ENCODE assay signal across 1 cellular context in genomic region chr7:38632411-38632810, GRCh38.
TF ChIP-seq lines count a peak whose summit lies in the region.

No MANE protein-coding gene starts in this region.

TF ChIP-seq in WTC11, 78 proteins besides CTCF, POLR2A, EP300 and RAD21:
- TF ChIP-seq ZMAT4 (CRISPR knock-in tag; IDR thresholded peaks at IDR 0.05): no peak
- TF ChIP-seq KAT7 (CRISPR knock-in tag; IDR thresholded peaks at IDR 0.05; ENCODE audit: borderline replicate concordance): no peak
- no peak for TF ChIP-seq PRRX2 (CRISPR knock-in tag; IDR thresholded peaks at IDR 0.05)
- no peak for TF ChIP-seq ZNF423 (CRISPR knock-in tag; IDR thresholded peaks at IDR 0.05)
- no peak for TF ChIP-seq EMX1 (CRISPR knock-in tag; IDR thresholded peaks at IDR 0.05)
- no peak for TF ChIP-seq CDX4 (CRISPR knock-in tag; IDR thresholded peaks at IDR 0.05; ENCODE audit: borderline replicate concordance)
